ENCODE assay signal across 8 cellular contexts in the genomic region with DNA sequence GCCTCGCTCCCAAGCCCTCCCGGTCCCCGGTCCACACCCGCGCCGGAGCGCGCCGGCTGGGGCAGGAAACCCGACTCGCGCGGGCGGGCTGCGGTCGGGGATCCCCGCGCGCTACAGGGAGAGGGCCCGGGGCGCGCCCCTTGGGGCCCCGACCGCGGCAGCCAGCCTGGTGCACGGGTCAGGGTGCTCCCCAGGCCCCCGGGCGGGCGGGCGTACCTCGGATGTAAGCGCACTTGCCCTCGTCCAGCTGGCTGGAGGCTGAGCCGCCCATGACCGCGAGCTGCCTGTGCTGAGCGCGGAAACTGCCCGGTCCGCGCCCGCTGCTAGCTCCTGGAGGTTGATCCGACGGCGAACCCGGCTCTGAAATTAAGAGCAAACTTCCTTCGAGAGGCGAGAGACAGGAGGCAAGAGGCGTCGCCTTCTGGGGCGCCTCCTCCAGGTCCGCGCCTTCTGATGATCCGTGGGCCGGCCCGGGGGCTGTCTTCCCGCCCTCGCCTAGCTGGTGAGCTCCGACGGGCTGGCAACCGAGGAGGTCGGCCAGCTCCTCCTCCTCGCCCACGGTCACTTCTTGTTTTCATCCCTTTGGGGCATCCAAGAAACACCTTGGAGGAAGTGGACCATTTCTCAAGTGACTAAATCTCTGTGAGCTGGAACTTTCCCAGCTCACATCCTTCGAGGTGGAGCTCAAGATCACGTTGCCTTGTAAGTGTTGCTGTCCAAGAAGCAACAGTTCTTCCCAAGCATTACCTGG. TPM values are rescaled to one million over a fixed set of nuclear protein-coding genes. Genes with fewer than 3 reads are reported as not detected.
DNase-seq lines count a peak whose midpoint lies in the region; ATAC-seq and TF ChIP-seq lines count a peak whose summit lies in the region.

A gene with protein sequence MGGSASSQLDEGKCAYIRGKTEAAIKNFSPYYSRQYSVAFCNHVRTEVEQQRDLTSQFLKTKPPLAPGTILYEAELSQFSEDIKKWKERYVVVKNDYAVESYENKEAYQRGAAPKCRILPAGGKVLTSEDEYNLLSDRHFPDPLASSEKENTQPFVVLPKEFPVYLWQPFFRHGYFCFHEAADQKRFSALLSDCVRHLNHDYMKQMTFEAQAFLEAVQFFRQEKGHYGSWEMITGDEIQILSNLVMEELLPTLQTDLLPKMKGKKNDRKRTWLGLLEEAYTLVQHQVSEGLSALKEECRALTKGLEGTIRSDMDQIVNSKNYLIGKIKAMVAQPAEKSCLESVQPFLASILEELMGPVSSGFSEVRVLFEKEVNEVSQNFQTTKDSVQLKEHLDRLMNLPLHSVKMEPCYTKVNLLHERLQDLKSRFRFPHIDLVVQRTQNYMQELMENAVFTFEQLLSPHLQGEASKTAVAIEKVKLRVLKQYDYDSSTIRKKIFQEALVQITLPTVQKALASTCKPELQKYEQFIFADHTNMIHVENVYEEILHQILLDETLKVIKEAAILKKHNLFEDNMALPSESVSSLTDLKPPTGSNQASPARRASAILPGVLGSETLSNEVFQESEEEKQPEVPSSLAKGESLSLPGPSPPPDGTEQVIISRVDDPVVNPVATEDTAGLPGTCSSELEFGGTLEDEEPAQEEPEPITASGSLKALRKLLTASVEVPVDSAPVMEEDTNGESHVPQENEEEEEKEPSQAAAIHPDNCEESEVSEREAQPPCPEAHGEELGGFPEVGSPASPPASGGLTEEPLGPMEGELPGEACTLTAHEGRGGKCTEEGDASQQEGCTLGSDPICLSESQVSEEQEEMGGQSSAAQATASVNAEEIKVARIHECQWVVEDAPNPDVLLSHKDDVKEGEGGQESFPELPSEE (minus strand): TSS at position 423 of the 751 bp plus-strand sequence. CDS start 152 bp downstream, at position 271.

- H3K4me3 ChIP-seq in dorsolateral prefrontal cortex (peak within 1 kb of the TSS; percentile 36 to 77 (median 62)), lung (peak within 1 kb of the TSS; percentile 48)

- TF ChIP-seq CTCF in dorsolateral prefrontal cortex (IDR thresholded peaks at IDR 0.05 in 54 of 56, conservative IDR thresholded peaks at IDR 0.05 in 2 of 56; ENCODE audit: low read depth in 1 of 56, partially characterized antibody in 56 of 56) (no peak), lung (IDR thresholded peaks at IDR 0.05; ENCODE audit: control extremely low read depth, extremely low read depth) (no peak)

- intact Hi-C loops in dorsolateral prefrontal cortex (cut with DNase I), result no loop called here

- 1% methylated on average over 42 to 66 of the region's 66 CpGs for WGBS in lung, 2 donors

- peaks cover 0 to 60% (median 29%) of the 10 kb centered on the region in 45 donors for H3K27me3 ChIP-seq in dorsolateral prefrontal cortex
- no peaks in the 10 kb centered on the region for H3K27me3 ChIP-seq in lung (ENCODE audit: control insufficient read depth, insufficient read depth)

- no peaks in the 10 kb centered on the region for H3K36me3 ChIP-seq in lung (ENCODE audit: control insufficient read depth in 2 of 2, insufficient read depth in 2 of 2, low read length in 2 of 2)

- H3K27ac ChIP-seq in dorsolateral prefrontal cortex (peak within 1 kb of the TSS in 17 of 59 donors; percentile 4 to 81 (median 31)), lung (ENCODE audit: low read depth in 1 of 2, low read length in 1 of 2) (peak within 1 kb of the TSS; percentile 48 to 97)

- DNase-seq in NCI-H1694 treated with DMSO at 0.1 percent for 48 hours (lab: John Stamatoyannopoulos, UW), result peak; percentile 9
- no peak for DNase-seq in NCI-H1694 (lab: John Stamatoyannopoulos, UW)
- peak; percentile 53 to 79 for DNase-seq in NCI-H187 (lab: John Stamatoyannopoulos, UW)
- peak; percentile 40 to 44 for DNase-seq in activated CD4-positive, alpha-beta T cell treated with anti-CD3 and anti-CD28 coated beads for 24 hours (ENCODE audit: low read depth in 2 of 2)
- DNase-seq in dorsolateral prefrontal cortex, result peak in 2 of 10 donors; percentile 43 to 49
- peak; percentile 71 for DNase-seq in lung (ENCODE audit: low spot score)
- DNase-seq in stimulated activated CD8-positive, alpha-beta memory T cell treated with anti-CD3 and anti-CD28 coated beads, Interleukin-12 subunit alpha, Interleukin-12 subunit beta, amount 100 ng/mL, for 1 hour (ENCODE audit: low read depth), result peak; percentile 35

- ATAC-seq in HG02588 (IDR thresholded peaks at IDR 0.05; ENCODE audit: unreplicated experiment) (peak; percentile 57), lung (ENCODE audit: insufficient read depth, low FRiP score) (peak; percentile 82)

- H3K4me1 ChIP-seq in lung (ENCODE audit: control insufficient read depth in 2 of 2, insufficient read depth in 2 of 2, low read length in 2 of 2), result peaks cover 5 to 9% of the 10 kb centered on the region in 2 donors

- H3K9me3 ChIP-seq in lung (ENCODE audit: control insufficient read depth in 2 of 2, insufficient read depth in 1 of 2, low read length in 1 of 2), result no peaks in the 10 kb centered on the region

RNA-seq across cellular contexts. Expression of the gene that starts here (rescaled TPM):
- total RNA-seq in dorsolateral prefrontal cortex, result 10 to 100 TPM in 6 of 120 experiments, 1 to 10 TPM in 114; 1.3 to 15.2 (median 3.3) TPM
- total RNA-seq in lung, result 10 to 100 TPM; 25.9 to 38.5 TPM
- 10 to 100 TPM in 1 of 2 donors, 1 to 10 TPM in 1; 7.5 to 28.8 TPM for polyA plus RNA-seq in lung
